In genomic region chr19:42274065-42274682, GRCh38 we compare ENCODE assay signal across 23 cellular contexts. TPM values are rescaled to one million over a fixed set of nuclear protein-coding genes. Genes with fewer than 3 reads are reported as not detected.
A peak's percentile ranks its signal among the peaks of the same experiment; 100 is the strongest.
DNase-seq lines count a peak whose midpoint lies in the region; ATAC-seq and TF ChIP-seq lines count a peak whose summit lies in the region.
"Had no signal": no experiment of that assay in that cellular context is flagged by ENCODE, and none has a peak within 500 bp of the region (broad histone marks: within the 10 kb centered on the region; RNA-seq: fewer than 3 reads in every experiment).

No MANE protein-coding gene starts in this region.

- H3K18ac ChIP-seq in mesenchymal stem cell (ENCODE audit: low read depth in 1 of 2, low read length in 2 of 2), result no peak overlapping the region

- no peaks in the 10 kb centered on the region for H3K9me3 ChIP-seq in mesenchymal stem cell (ENCODE audit: control insufficient read depth, low read length)
- H3K9me3 ChIP-seq: body of pancreas, colonic mucosa, thoracic aorta had no signal

- H3K4ac ChIP-seq in mesenchymal stem cell (ENCODE audit: low read depth in 1 of 2, low read length in 2 of 2), result no peak overlapping the region

- H3K27me3 ChIP-seq in mesenchymal stem cell (ENCODE audit: control insufficient read depth in 1 of 2, insufficient read depth in 1 of 2, low read length in 2 of 2), result no peaks in the 10 kb centered on the region
- H3K27me3 ChIP-seq: body of pancreas, colonic mucosa had no signal

- H3K23ac ChIP-seq in mesenchymal stem cell (ENCODE audit: low read length in 2 of 2), result no peak overlapping the region

- no peaks in the 10 kb centered on the region for H3K27me3 Mint-ChIP-seq in natural killer cell (ENCODE audit: low read depth in 2 of 2)
- no peaks in the 10 kb centered on the region for H3K27me3 Mint-ChIP-seq in natural killer cell treated with Interleukin-12 subunit alpha and Interleukin-12 subunit beta and Interleukin-15 and Interleukin-18, amount 100 ng/mL, for 72 hours
- H3K27me3 Mint-ChIP-seq: activated naive CD8-positive, alpha-beta T cell treated with anti-CD3 and anti-CD28 coated beads, Interleukin-2, amount 10 ng/mL, durations not matched to agents 7 days and 5 days; naive thymus-derived CD8-positive, alpha-beta T cell had no signal

- peaks cover 55 to 61% of the 10 kb centered on the region in 2 experiments for H3K36me3 ChIP-seq in mesenchymal stem cell (ENCODE audit: control insufficient read depth in 1 of 2, insufficient read depth in 2 of 2, low read depth in 1 of 2, low read length in 2 of 2)
- H3K36me3 ChIP-seq: colonic mucosa had no signal

- no peak for TF ChIP-seq CTCF in natural killer cell (IDR thresholded peaks at IDR 0.05)

- no peak overlapping the region for H2BK5ac ChIP-seq in mesenchymal stem cell (ENCODE audit: low read depth, low read length, poor library complexity, severe bottlenecking)

- H3K4me1 ChIP-seq in mesenchymal stem cell (ENCODE audit: control insufficient read depth, insufficient read depth, low read depth, low read length), result peaks cover 77% of the 10 kb centered on the region

- H3K27ac ChIP-seq in angular gyrus (ENCODE audit: low read depth, low read length) (peak overlapping the region; percentile 8), mesenchymal stem cell (ENCODE audit: low read length, poor library complexity, severe bottlenecking) (no peak overlapping the region)
- H3K27ac ChIP-seq: body of pancreas, colonic mucosa had no signal

- no peaks in the 10 kb centered on the region for H3K36me3 Mint-ChIP-seq in natural killer cell
- peaks cover 5% of the 10 kb centered on the region for H3K36me3 Mint-ChIP-seq in natural killer cell treated with Interleukin-12 subunit alpha and Interleukin-12 subunit beta and Interleukin-15 and Interleukin-18, amount 100 ng/mL, for 72 hours

- H2BK15ac ChIP-seq in mesenchymal stem cell (ENCODE audit: low read depth, poor library complexity, severe bottlenecking), result no peak overlapping the region

- intact Hi-C loops in natural killer cell (cut with micrococcal nuclease), result no loop called here

- no peak overlapping the region for H2AK5ac ChIP-seq in mesenchymal stem cell (ENCODE audit: low read length, severe bottlenecking)

- H3K79me1 ChIP-seq in mesenchymal stem cell (replicated peaks; ENCODE audit: low read length, poor library complexity, severe bottlenecking), result peaks cover 2% of the 10 kb centered on the region

- H2AFZ ChIP-seq in mesenchymal stem cell (ENCODE audit: low read depth, low read length), result no peak overlapping the region

- DNase-seq in natural killer cell, result peak; percentile 14
- DNase-seq in natural killer cell treated with Interleukin-12 subunit alpha and Interleukin-12 subunit beta and Interleukin-15 and Interleukin-18, amount 100 ng/mL, for 72 hours (ENCODE audit: low spot score), result no peak
- no peak for DNase-seq in mesenchymal stem cell
- DNase-seq in iPS-NIHi11 (ENCODE audit: low spot score), result no peak
- no peak for DNase-seq in NCI-H524 treated with DMSO at 0.1 percent for 48 hours (lab: John Stamatoyannopoulos, UW)
- DNase-seq: activated naive CD8-positive, alpha-beta T cell treated with anti-CD3 and anti-CD28 coated beads, Interleukin-2, amount 10 ng/mL, durations not matched to agents 7 days and 5 days; body of pancreas; colonic mucosa; DMS153; glutamatergic neuron; mesendoderm; naive thymus-derived CD8-positive, alpha-beta T cell; NCI-H1105 treated with DMSO at 0.1 percent for 48 hours; NCI-H446; stimulated activated CD4-positive, alpha-beta T cell treated with anti-CD3 and anti-CD28 coated beads, Interleukin-1b, Interleukin-23, amount 100 ng/mL, for 48 hours; stimulated activated naive CD4-positive, alpha-beta T cell treated with Interleukin-2 at 50 U/mL for 16 hours had no signal

- no peak overlapping the region for H2BK12ac ChIP-seq in mesenchymal stem cell (ENCODE audit: low read length in 2 of 2)

- no peak overlapping the region for H3K4me3 ChIP-seq in mesenchymal stem cell (ENCODE audit: insufficient read depth in 1 of 2, low read depth in 1 of 2, low read length in 2 of 2)
- H3K4me3 ChIP-seq: body of pancreas, colonic mucosa, thoracic aorta had no signal

- H4K91ac ChIP-seq in mesenchymal stem cell (ENCODE audit: low read length), result no peak overlapping the region

- no peak for ATAC-seq in natural killer cell
- no peak for ATAC-seq in natural killer cell treated with Interleukin-12 subunit alpha and Interleukin-12 subunit beta and Interleukin-15 and Interleukin-18, amount 100 ng/mL, for 72 hours
- no peak for ATAC-seq in GM21786 (IDR thresholded peaks at IDR 0.05; ENCODE audit: unreplicated experiment)
- ATAC-seq: activated CD4-positive, CD25-positive, alpha-beta regulatory T cell treated with anti-CD3 and anti-CD28 coated beads, Interleukin-2, amount 50 U/mL, for 24 hours; body of pancreas; CD8-positive, alpha-beta T cell; left cardiac atrium; naive thymus-derived CD8-positive, alpha-beta T cell; Panc1 had no signal

- no peak overlapping the region for H3K14ac ChIP-seq in mesenchymal stem cell (ENCODE audit: low read length in 2 of 2)

- peak overlapping the region; percentile 53 for H3K9ac ChIP-seq in mesenchymal stem cell (ENCODE audit: low read length)

- H3K4me1 Mint-ChIP-seq in natural killer cell, result peaks cover 27 to 30% of the 10 kb centered on the region in 2 donors
- peaks cover 32 to 58% of the 10 kb centered on the region in 2 donors for H3K4me1 Mint-ChIP-seq in natural killer cell treated with Interleukin-12 subunit alpha and Interleukin-12 subunit beta and Interleukin-15 and Interleukin-18, amount 100 ng/mL, for 72 hours (ENCODE audit: low read depth in 2 of 2)

- H4K8ac ChIP-seq in mesenchymal stem cell (ENCODE audit: low read length), result peak overlapping the region; percentile 3

- H3K27ac Mint-ChIP-seq in natural killer cell, result no peak overlapping the region
- peak overlapping the region in 1 of 2 donors; percentile 83 for H3K27ac Mint-ChIP-seq in natural killer cell treated with Interleukin-12 subunit alpha and Interleukin-12 subunit beta and Interleukin-15 and Interleukin-18, amount 100 ng/mL, for 72 hours
- H3K27ac Mint-ChIP-seq: CD8-positive, alpha-beta T cell had no signal

- WGBS in mesenchymal stem cell, result 96% methylated on average over 22 of the region's 22 CpGs

- H3K4me2 ChIP-seq in mesenchymal stem cell (ENCODE audit: low read length, poor library complexity, severe bottlenecking), result no peak overlapping the region

- no peak overlapping the region for H3K4me3 Mint-ChIP-seq in natural killer cell
- H3K4me3 Mint-ChIP-seq in natural killer cell treated with Interleukin-12 subunit alpha and Interleukin-12 subunit beta and Interleukin-15 and Interleukin-18, amount 100 ng/mL, for 72 hours, result no peak overlapping the region
- H3K4me3 Mint-ChIP-seq: activated naive CD8-positive, alpha-beta T cell treated with anti-CD3 and anti-CD28 coated beads, Interleukin-2, amount 10 ng/mL, durations not matched to agents 7 days and 5 days; CD8-positive, alpha-beta T cell had no signal

- no peaks in the 10 kb centered on the region for H3K9me3 Mint-ChIP-seq in natural killer cell
- no peaks in the 10 kb centered on the region for H3K9me3 Mint-ChIP-seq in natural killer cell treated with Interleukin-12 subunit alpha and Interleukin-12 subunit beta and Interleukin-15 and Interleukin-18, amount 100 ng/mL, for 72 hours
- H3K9me3 Mint-ChIP-seq: activated naive CD8-positive, alpha-beta T cell treated with anti-CD3 and anti-CD28 coated beads, Interleukin-2, amount 10 ng/mL, durations not matched to agents 7 days and 5 days; CD8-positive, alpha-beta T cell; naive thymus-derived CD8-positive, alpha-beta T cell had no signal

- no peak overlapping the region for H2BK120ac ChIP-seq in mesenchymal stem cell (ENCODE audit: low read depth, low read length)

RNA-seq across cellular contexts. Expression of gene CIC, which starts 5.1 kb away (rescaled TPM):
- total RNA-seq in natural killer cell, result 100 to 1,000 TPM in 2 of 3 donors, 10 to 100 TPM in 1; 95.4 to 121 (median 108) TPM
- total RNA-seq in natural killer cell treated with Interleukin-12 subunit alpha and Interleukin-12 subunit beta and Interleukin-15 and Interleukin-18, amount 100 ng/mL, for 72 hours, result 100 to 1,000 TPM; 110 to 115 TPM
- 55.2 TPM for polyA plus RNA-seq in mesenchymal stem cell (2013, experiment 1 of 2)
- polyA plus RNA-seq in mesenchymal stem cell (2013, experiment 2 of 2), result 52.0 TPM

RNA-seq across cellular contexts. Expression of gene ERF, which starts 19.2 kb away (rescaled TPM):
- 100 to 1,000 TPM in 1 of 3 donors, 10 to 100 TPM in 2; 58.3 to 115 (median 75.6) TPM for total RNA-seq in natural killer cell
- total RNA-seq in natural killer cell treated with Interleukin-12 subunit alpha and Interleukin-12 subunit beta and Interleukin-15 and Interleukin-18, amount 100 ng/mL, for 72 hours, result 10 to 100 TPM; 29.5 to 47.8 TPM
- 57.9 TPM for polyA plus RNA-seq in mesenchymal stem cell (2013, experiment 1 of 2)
- polyA plus RNA-seq in mesenchymal stem cell (2013, experiment 2 of 2), result 59.6 TPM

RNA-seq across cellular contexts. Expression of gene PRR19, which starts 27.8 kb away (rescaled TPM):
- not detected for total RNA-seq in natural killer cell
- total RNA-seq in natural killer cell treated with Interleukin-12 subunit alpha and Interleukin-12 subunit beta and Interleukin-15 and Interleukin-18, amount 100 ng/mL, for 72 hours, result 1 to 10 TPM in 1 of 2 donors, under 1 TPM in 1; 0.64 to 1.0 TPM
- polyA plus RNA-seq in mesenchymal stem cell (2013, experiment 1 of 2), result 2.2 TPM
- 2.4 TPM for polyA plus RNA-seq in mesenchymal stem cell (2013, experiment 2 of 2)
- total RNA-seq: thoracic aorta had no signal

RNA-seq across cellular contexts. Expression of gene PAFAH1B3, which starts 28.2 kb away (rescaled TPM):
- 1 to 10 TPM; 6.1 to 8.9 (median 7.9) TPM for total RNA-seq in natural killer cell
- total RNA-seq in natural killer cell treated with Interleukin-12 subunit alpha and Interleukin-12 subunit beta and Interleukin-15 and Interleukin-18, amount 100 ng/mL, for 72 hours, result 10 to 100 TPM; 16.9 to 40.2 TPM
- polyA plus RNA-seq in mesenchymal stem cell (2013, experiment 1 of 2), result 50.5 TPM
- polyA plus RNA-seq in mesenchymal stem cell (2013, experiment 2 of 2), result 52.5 TPM

RNA-seq across cellular contexts. Expression of gene GSK3A, which starts 31.8 kb away (rescaled TPM):
- 10 to 100 TPM; 42.5 to 52.1 (median 44.1) TPM for total RNA-seq in natural killer cell
- 10 to 100 TPM; 51.1 to 52.8 TPM for total RNA-seq in natural killer cell treated with Interleukin-12 subunit alpha and Interleukin-12 subunit beta and Interleukin-15 and Interleukin-18, amount 100 ng/mL, for 72 hours
- 60.9 TPM for polyA plus RNA-seq in mesenchymal stem cell (2013, experiment 1 of 2)
- 57.5 TPM for polyA plus RNA-seq in mesenchymal stem cell (2013, experiment 2 of 2)
